In genomic region chr15:101145362-101145761, GRCh38 we compare ENCODE assay signal across 1 cellular context.
A peak's percentile ranks its signal among the peaks of the same experiment; 100 is the strongest.
TF ChIP-seq lines count a peak whose summit lies in the region.

No MANE protein-coding gene starts in this region.

TF ChIP-seq in K562, 482 proteins besides CTCF, POLR2A, EP300 and RAD21 (continued from another document):
- no peak for TF ChIP-seq ZBTB40 (IDR thresholded peaks at IDR 0.05)
- no peak for TF ChIP-seq ZBTB40 (CRISPR knock-in tag; IDR thresholded peaks at IDR 0.05)
- TF ChIP-seq SIRT6 (IDR thresholded peaks at IDR 0.05; ENCODE audit: low read depth, low read length) = no peak
- TF ChIP-seq PREB (CRISPR knock-in tag; IDR thresholded peaks at IDR 0.05) = no peak
- TF ChIP-seq, protein P1, sequence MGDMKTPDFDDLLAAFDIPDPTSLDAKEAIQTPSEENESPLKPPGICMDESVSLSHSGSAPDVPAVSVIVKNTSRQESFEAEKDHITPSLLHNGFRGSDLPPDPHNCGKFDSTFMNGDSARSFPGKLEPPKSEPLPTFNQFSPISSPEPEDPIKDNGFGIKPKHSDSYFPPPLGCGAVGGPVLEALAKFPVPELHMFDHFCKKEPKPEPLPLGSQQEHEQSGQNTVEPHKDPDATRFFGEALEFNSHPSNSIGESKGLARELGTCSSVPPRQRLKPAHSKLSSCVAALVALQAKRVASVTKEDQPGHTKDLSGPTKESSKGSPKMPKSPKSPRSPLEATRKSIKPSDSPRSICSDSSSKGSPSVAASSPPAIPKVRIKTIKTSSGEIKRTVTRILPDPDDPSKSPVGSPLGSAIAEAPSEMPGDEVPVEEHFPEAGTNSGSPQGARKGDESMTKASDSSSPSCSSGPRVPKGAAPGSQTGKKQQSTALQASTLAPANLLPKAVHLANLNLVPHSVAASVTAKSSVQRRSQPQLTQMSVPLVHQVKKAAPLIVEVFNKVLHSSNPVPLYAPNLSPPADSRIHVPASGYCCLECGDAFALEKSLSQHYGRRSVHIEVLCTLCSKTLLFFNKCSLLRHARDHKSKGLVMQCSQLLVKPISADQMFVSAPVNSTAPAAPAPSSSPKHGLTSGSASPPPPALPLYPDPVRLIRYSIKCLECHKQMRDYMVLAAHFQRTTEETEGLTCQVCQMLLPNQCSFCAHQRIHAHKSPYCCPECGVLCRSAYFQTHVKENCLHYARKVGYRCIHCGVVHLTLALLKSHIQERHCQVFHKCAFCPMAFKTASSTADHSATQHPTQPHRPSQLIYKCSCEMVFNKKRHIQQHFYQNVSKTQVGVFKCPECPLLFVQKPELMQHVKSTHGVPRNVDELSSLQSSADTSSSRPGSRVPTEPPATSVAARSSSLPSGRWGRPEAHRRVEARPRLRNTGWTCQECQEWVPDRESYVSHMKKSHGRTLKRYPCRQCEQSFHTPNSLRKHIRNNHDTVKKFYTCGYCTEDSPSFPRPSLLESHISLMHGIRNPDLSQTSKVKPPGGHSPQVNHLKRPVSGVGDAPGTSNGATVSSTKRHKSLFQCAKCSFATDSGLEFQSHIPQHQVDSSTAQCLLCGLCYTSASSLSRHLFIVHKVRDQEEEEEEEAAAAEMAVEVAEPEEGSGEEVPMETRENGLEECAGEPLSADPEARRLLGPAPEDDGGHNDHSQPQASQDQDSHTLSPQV (IDR thresholded peaks at IDR 0.05) = no peak
- no peak for TF ChIP-seq NR2C2 (CRISPR knock-in tag; IDR thresholded peaks at IDR 0.05)
- TF ChIP-seq NR2C2 (tag; IDR thresholded peaks at IDR 0.05) = peak; percentile 39; the same call in 1 of the 2 replicates
- TF ChIP-seq ADNP (tag; IDR thresholded peaks at IDR 0.05) = no peak
- TF ChIP-seq NCOA4 (IDR thresholded peaks at IDR 0.05; ENCODE audit: partially characterized antibody) = no peak
- TF ChIP-seq, protein P2, sequence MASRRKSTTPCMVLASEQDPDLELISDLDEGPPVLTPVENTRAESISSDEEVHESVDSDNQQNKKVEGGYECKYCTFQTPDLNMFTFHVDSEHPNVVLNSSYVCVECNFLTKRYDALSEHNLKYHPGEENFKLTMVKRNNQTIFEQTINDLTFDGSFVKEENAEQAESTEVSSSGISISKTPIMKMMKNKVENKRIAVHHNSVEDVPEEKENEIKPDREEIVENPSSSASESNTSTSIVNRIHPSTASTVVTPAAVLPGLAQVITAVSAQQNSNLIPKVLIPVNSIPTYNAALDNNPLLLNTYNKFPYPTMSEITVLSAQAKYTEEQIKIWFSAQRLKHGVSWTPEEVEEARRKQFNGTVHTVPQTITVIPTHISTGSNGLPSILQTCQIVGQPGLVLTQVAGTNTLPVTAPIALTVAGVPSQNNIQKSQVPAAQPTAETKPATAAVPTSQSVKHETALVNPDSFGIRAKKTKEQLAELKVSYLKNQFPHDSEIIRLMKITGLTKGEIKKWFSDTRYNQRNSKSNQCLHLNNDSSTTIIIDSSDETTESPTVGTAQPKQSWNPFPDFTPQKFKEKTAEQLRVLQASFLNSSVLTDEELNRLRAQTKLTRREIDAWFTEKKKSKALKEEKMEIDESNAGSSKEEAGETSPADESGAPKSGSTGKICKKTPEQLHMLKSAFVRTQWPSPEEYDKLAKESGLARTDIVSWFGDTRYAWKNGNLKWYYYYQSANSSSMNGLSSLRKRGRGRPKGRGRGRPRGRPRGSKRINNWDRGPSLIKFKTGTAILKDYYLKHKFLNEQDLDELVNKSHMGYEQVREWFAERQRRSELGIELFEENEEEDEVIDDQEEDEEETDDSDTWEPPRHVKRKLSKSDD (conservative IDR thresholded peaks at IDR 0.05; ENCODE audit: low read length) = no peak
